ENCODE assay signal across 8 cellular contexts in the genomic region with DNA sequence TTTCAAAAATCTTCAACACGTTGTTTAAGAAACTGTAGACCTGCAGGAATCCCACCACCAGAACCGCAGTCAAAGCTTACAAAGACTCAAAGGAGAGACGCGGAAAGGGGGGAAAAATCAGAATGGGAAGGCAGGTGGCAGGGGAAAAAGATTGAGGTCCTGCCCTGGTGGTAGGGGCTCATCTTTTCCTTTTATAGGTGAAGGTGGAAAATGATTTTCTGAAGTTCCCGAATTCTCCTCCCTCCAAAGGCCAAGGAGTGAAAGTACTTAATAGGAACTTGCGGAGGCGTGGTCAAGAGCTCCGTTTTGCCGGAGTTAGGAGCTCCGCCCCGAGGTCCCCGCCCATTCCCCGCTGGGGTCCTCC. TPM values are rescaled to one million over a fixed set of nuclear protein-coding genes. Genes with fewer than 3 reads are reported as not detected.
DNase-seq lines count a peak whose midpoint lies in the region; ATAC-seq and TF ChIP-seq lines count a peak whose summit lies in the region.

No MANE protein-coding gene starts in this region.

- TF ChIP-seq POLR2A in thyroid gland (IDR thresholded peaks at IDR 0.05) = peak in 1 of 2 donors; percentile 86

- intact Hi-C loops in activated CD8-positive, alpha-beta T cell treated with anti-CD3 and anti-CD28 coated beads for 36 hours (cut with micrococcal nuclease) = no loop called here
- intact Hi-C loops in thyroid gland (cut with DNase I) = no loop called here

- H3K36me3 ChIP-seq in thyroid gland = no peaks in the 10 kb centered on the region

- 0 to 1% methylated on average over 11 to 13 of the region's 13 CpGs for WGBS in thyroid gland, 2 donors

- no peaks in the 10 kb centered on the region for H3K9me3 Mint-ChIP-seq in activated CD8-positive, alpha-beta T cell treated with anti-CD3 and anti-CD28 coated beads for 36 hours
- no peaks in the 10 kb centered on the region for H3K9me3 Mint-ChIP-seq in nephron

- CTCF ChIA-PET in activated CD8-positive, alpha-beta T cell treated with anti-CD3 and anti-CD28 coated beads for 36 hours (lab: Charles Lee) = interaction anchor here (1.0 to 3.1 kb wide), 9 partner anchors 8 to 308 kb away, joined by 3 to 18 read pairs (median 6); no protein-coding TSS in a partner anchor

- H3K27ac ChIP-seq in thyroid gland = peak overlapping the region; percentile 98 to 99 (median 99)

- H3K27me3 ChIP-seq in thyroid gland = no peaks in the 10 kb centered on the region

- peaks cover 35% of the 10 kb centered on the region for H3K4me1 Mint-ChIP-seq in activated CD8-positive, alpha-beta T cell treated with anti-CD3 and anti-CD28 coated beads for 36 hours (ENCODE audit: low read depth)
- peaks cover 16% of the 10 kb centered on the region for H3K4me1 Mint-ChIP-seq in nephron

- TF ChIP-seq CTCF in activated CD8-positive, alpha-beta T cell treated with anti-CD3 and anti-CD28 coated beads for 36 hours (IDR thresholded peaks at IDR 0.05) = no peak
- TF ChIP-seq CTCF in fibroblast of mammary gland (conservative IDR thresholded peaks at IDR 0.05; ENCODE audit: control insufficient read depth, insufficient read depth, low read depth, low read length) (no peak), nephron (IDR thresholded peaks at IDR 0.05; ENCODE audit: unreplicated experiment in 3 of 3) (peak in 2 of 3 experiments; percentile 9 to 14), thyroid gland (IDR thresholded peaks at IDR 0.05) (peak in 1 of 6 experiments; percentile 9)

- peak overlapping the region; percentile 98 for H3K27ac Mint-ChIP-seq in activated CD8-positive, alpha-beta T cell treated with anti-CD3 and anti-CD28 coated beads for 36 hours
- peak overlapping the region; percentile 99 to 100 (median 100) for H3K27ac Mint-ChIP-seq in nephron

- POLR2A ChIA-PET in activated CD8-positive, alpha-beta T cell treated with anti-CD3 and anti-CD28 coated beads for 36 hours (lab: Charles Lee) = interaction anchor here (0.7 to 3.4 kb wide), 8 partner anchors 9 to 305 kb away, joined by 3 to 25 read pairs (median 4); no protein-coding TSS in a partner anchor

- ATAC-seq in activated CD8-positive, alpha-beta T cell treated with anti-CD3 and anti-CD28 coated beads for 36 hours = no peak
- ATAC-seq in GM19035 (IDR thresholded peaks at IDR 0.05; ENCODE audit: unreplicated experiment) (no peak), HG03442 (IDR thresholded peaks at IDR 0.05; ENCODE audit: unreplicated experiment) (no peak)

- H3K36me3 Mint-ChIP-seq in activated CD8-positive, alpha-beta T cell treated with anti-CD3 and anti-CD28 coated beads for 36 hours (ENCODE audit: low read depth) = peaks cover 9% of the 10 kb centered on the region
- no peaks in the 10 kb centered on the region for H3K36me3 Mint-ChIP-seq in nephron (ENCODE audit: low read depth)

- peak overlapping the region; percentile 91 for H3K4me3 ChIP-seq in fibroblast of mammary gland (ENCODE audit: control insufficient read depth, low read depth, low read length)
- peak overlapping the region in 2 of 3 donors; percentile 22 to 52 for H3K4me3 ChIP-seq in thyroid gland (replicated peaks in 1 of 3)

- no peaks in the 10 kb centered on the region for H3K27me3 Mint-ChIP-seq in activated CD8-positive, alpha-beta T cell treated with anti-CD3 and anti-CD28 coated beads for 36 hours
- H3K27me3 Mint-ChIP-seq in nephron (ENCODE audit: low read depth) = no peaks in the 10 kb centered on the region

- no peaks in the 10 kb centered on the region for H3K9me3 ChIP-seq in thyroid gland

- DNase-seq in GM04504 (ENCODE audit: low read depth) = peak; percentile 91
- peak; percentile 76 for DNase-seq in NCI-H1105 (lab: John Stamatoyannopoulos, UW)
- peak; percentile 91 for DNase-seq in activated CD8-positive, alpha-beta T cell treated with anti-CD3 and anti-CD28 coated beads for 36 hours
- DNase-seq in fibroblast of mammary gland (ENCODE audit: low read depth) = peak; percentile 92
- DNase-seq in thyroid gland = peak; percentile 98 to 99

- peaks cover 45 to 55% of the 10 kb centered on the region in 2 donors for H3K4me1 ChIP-seq in thyroid gland

- peak overlapping the region; percentile 87 for H3K4me3 Mint-ChIP-seq in activated CD8-positive, alpha-beta T cell treated with anti-CD3 and anti-CD28 coated beads for 36 hours
- peak overlapping the region; percentile 89 to 98 (median 98) for H3K4me3 Mint-ChIP-seq in nephron

RNA-seq across cellular contexts. Expression of a gene that starts 0.7 kb away (rescaled TPM):
- 10 to 100 TPM; 41.2 to 44.4 TPM for total RNA-seq in activated CD8-positive, alpha-beta T cell treated with anti-CD3 and anti-CD28 coated beads for 36 hours
- total RNA-seq in thyroid gland = 10 to 100 TPM; 27.3 to 48.4 (median 34.1) TPM

RNA-seq across cellular contexts. Expression of a gene that starts 1.2 kb away (rescaled TPM):
- total RNA-seq in activated CD8-positive, alpha-beta T cell treated with anti-CD3 and anti-CD28 coated beads for 36 hours = 10 to 100 TPM; 34.2 to 35.4 TPM
- 10 to 100 TPM; 62.2 to 96.2 (median 71.1) TPM for total RNA-seq in thyroid gland

RNA-seq across cellular contexts. Expression of a gene that starts 46.5 kb away (rescaled TPM):
- total RNA-seq in activated CD8-positive, alpha-beta T cell treated with anti-CD3 and anti-CD28 coated beads for 36 hours = 100 to 1,000 TPM; 186 to 190 TPM
- total RNA-seq in thyroid gland = 100 to 1,000 TPM; 188 to 340 (median 256) TPM

Comparison
In these comparisons a context has a peak if more than half of its experiments do, and no peak if none do; other contexts are left out.
1. CTCF ChIP-seq: peak in nephron (2 of 3); none in activated CD8-positive, alpha-beta T cell treated with anti-CD3 and anti-CD28 coated beads for 36 hours (single experiment) and fibroblast of mammary gland (single experiment).
2. Peak in every context shown above with its lines, with median percentiles within 50 percentile points of each other: DNase-seq.